ENCODE assay signal across 15 cellular contexts in genomic region chr12:67697443-67697842, GRCh38. TPM values are rescaled to one million over a fixed set of nuclear protein-coding genes. Genes with fewer than 3 reads are reported as not detected.
DNase-seq lines count a peak whose midpoint lies in the region; ATAC-seq, FAIRE-seq and TF ChIP-seq lines count a peak whose summit lies in the region.
"Had no signal": no experiment of that assay in that cellular context is flagged by ENCODE, and none has a peak within 500 bp of the region (broad histone marks: within the 10 kb centered on the region; RNA-seq: fewer than 3 reads in every experiment).

No MANE protein-coding gene starts in this region.

- H2AFZ ChIP-seq in astrocyte (ENCODE audit: low read depth, low read length), result no peak overlapping the region

- no peaks in the 10 kb centered on the region for H3K36me3 ChIP-seq in astrocyte (ENCODE audit: insufficient read depth, low read length)

- H3K9me3 Mint-ChIP-seq in astrocyte (ENCODE audit: unreplicated experiment) (no peaks in the 10 kb centered on the region), natural killer cell (no peaks in the 10 kb centered on the region)

- H3K4me1 ChIP-seq in astrocyte (ENCODE audit: insufficient read depth, low read length), result peaks cover 13% of the 10 kb centered on the region
- H3K4me1 ChIP-seq: A549, Caco-2 had no signal

- H3K4me3 Mint-ChIP-seq in astrocyte (ENCODE audit: unreplicated experiment) (no peak overlapping the region), natural killer cell (peak overlapping the region; percentile 84)

- H3K4me3 ChIP-seq in astrocyte (ENCODE audit: insufficient read depth, low read depth, low read length), result no peak overlapping the region
- H3K4me3 ChIP-seq: A549 had no signal

- no peaks in the 10 kb centered on the region for H3K79me2 ChIP-seq in astrocyte (ENCODE audit: insufficient read depth, low read length)

- H3K9ac ChIP-seq in astrocyte (ENCODE audit: low read length), result no peak overlapping the region

- TF ChIP-seq CTCF in astrocyte (IDR thresholded peaks at IDR 0.05; ENCODE audit: insufficient read depth, low read depth, low read length), result no peak
- no peak for TF ChIP-seq CTCF in natural killer cell (IDR thresholded peaks at IDR 0.05)

- no peak overlapping the region for H3K4me2 ChIP-seq in astrocyte (ENCODE audit: low read length)
- H3K4me2 ChIP-seq: A549 had no signal

- intact Hi-C loops in natural killer cell (cut with micrococcal nuclease), result loop anchor here (5.0 to 10.0 kb wide), 2 partner anchors 45 to 123 kb away; no protein-coding TSS in a partner anchor

- H3K36me3 Mint-ChIP-seq in astrocyte (ENCODE audit: low read depth, unreplicated experiment) (no peaks in the 10 kb centered on the region), natural killer cell (no peaks in the 10 kb centered on the region)

- no peaks in the 10 kb centered on the region for H4K20me1 ChIP-seq in astrocyte (ENCODE audit: insufficient read depth, low read length)

- DNase-seq in activated CD4-positive, alpha-beta T cell treated with anti-CD3 and anti-CD28 coated beads, Interleukin-2, amount 50 U/mL, for 1 hour, result peak; percentile 20
- DNase-seq in activated CD4-positive, alpha-beta T cell treated with anti-CD3 and anti-CD28 coated beads, Interleukin-2, amount 50 U/mL, for 4 hours, result no peak
- DNase-seq in M059J (ENCODE audit: low read depth) (peak; percentile 48), astrocyte (ENCODE audit: low read depth) (peak; percentile 69), natural killer cell (no peak), NCI-H2196 (lab: John Stamatoyannopoulos, UW; ENCODE audit: unreplicated experiment) (no peak), inferior parietal cortex (ENCODE audit: extremely low spot score) (no peak)
- DNase-seq: Caco-2, kidney, NCI-H1417, posterior cingulate gyrus had no signal

- H3K9me3 ChIP-seq in astrocyte (ENCODE audit: insufficient read depth, low read depth, low read length), result peaks cover 2% of the 10 kb centered on the region
- H3K9me3 ChIP-seq: A549, Caco-2 had no signal

- H3K27me3 Mint-ChIP-seq in astrocyte (ENCODE audit: low read depth, unreplicated experiment) (no peaks in the 10 kb centered on the region), natural killer cell (ENCODE audit: low read depth in 2 of 2) (no peaks in the 10 kb centered on the region)

- peaks cover 20% of the 10 kb centered on the region for H3K4me1 Mint-ChIP-seq in astrocyte (ENCODE audit: low read depth, unreplicated experiment)
- peaks cover 24 to 32% of the 10 kb centered on the region in 2 donors for H3K4me1 Mint-ChIP-seq in natural killer cell

- H3K27me3 ChIP-seq in astrocyte (ENCODE audit: insufficient read depth, low read length), result no peaks in the 10 kb centered on the region

- no peak overlapping the region for H3K27ac ChIP-seq in astrocyte (ENCODE audit: low read depth, low read length)
- H3K27ac ChIP-seq: A549 had no signal

- H3K27ac Mint-ChIP-seq in astrocyte (ENCODE audit: unreplicated experiment), result no peak overlapping the region
- peak overlapping the region; percentile 87 to 90 for H3K27ac Mint-ChIP-seq in natural killer cell

- no peak for ATAC-seq in natural killer cell
- no peak for ATAC-seq in GM21367 (IDR thresholded peaks at IDR 0.05; ENCODE audit: unreplicated experiment)
- ATAC-seq: A549 had no signal

- FAIRE-seq in astrocyte (lab: Jason Lieb, UNC), result no peak
- FAIRE-seq: A549, endometrium, H1, kidney had no signal

RNA-seq across cellular contexts. Expression of gene DYRK2, which starts 48.9 kb away (rescaled TPM):
- total RNA-seq in M059J (2014; rRNA removed; shearing (Covaris generic)), result 8.3 and 18.5 TPM in 2 replicates
- total RNA-seq in astrocyte, result 50.7 and 52.6 TPM in 2 replicates
- total RNA-seq in natural killer cell, result 100 to 1,000 TPM in 2 of 3 donors, 10 to 100 TPM in 1; 88.1 to 108 (median 108) TPM

Comparison
In these comparisons a context has a peak if more than half of its experiments do, and no peak if none do; other contexts are left out.
1. DNase-seq: peak in activated CD4-positive, alpha-beta T cell treated with anti-CD3 and anti-CD28 coated beads, Interleukin-2, amount 50 U/mL, for 1 hour (single experiment), M059J (single experiment) and astrocyte (single experiment); none in activated CD4-positive, alpha-beta T cell treated with anti-CD3 and anti-CD28 coated beads, Interleukin-2, amount 50 U/mL, for 4 hours (0 of 2), natural killer cell (single experiment), NCI-H2196 (single experiment) and inferior parietal cortex (single experiment).